19 cellular contexts compared by ENCODE assay signal in the genomic region with DNA sequence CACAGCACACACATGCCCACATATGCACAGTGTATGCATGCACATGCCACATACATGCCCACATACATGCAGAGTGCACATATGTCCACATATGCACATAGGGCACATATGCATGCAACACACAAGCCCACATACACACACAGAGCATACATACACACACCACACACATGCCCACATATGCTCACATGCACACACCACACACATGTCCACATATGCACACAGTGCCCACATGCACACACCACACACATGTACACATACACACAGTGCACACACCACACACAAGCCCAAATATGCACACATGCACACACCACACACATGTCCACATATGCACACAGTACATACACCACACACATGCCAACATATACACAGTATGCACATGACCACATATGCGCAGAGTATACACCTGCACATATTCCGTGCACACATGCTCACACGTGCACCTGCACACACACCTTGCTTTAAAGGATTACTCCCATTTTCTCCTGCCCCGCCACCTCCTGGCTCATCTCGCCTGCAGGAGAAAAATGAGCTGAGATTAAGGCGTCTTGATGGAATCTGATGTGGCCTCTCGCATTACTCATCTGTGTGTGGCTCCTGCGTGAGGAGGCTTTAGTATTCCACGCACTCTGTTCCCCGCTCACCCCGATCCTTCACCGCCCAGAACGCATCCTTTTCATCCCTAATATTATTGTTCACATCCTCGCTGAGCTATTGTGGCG.
DNase-seq lines count a peak whose midpoint lies in the region; ATAC-seq, FAIRE-seq and TF ChIP-seq lines count a peak whose summit lies in the region.
"Had no signal": no experiment of that assay in that cellular context is flagged by ENCODE, and none has a peak within 500 bp of the region (broad histone marks: within the 10 kb centered on the region; RNA-seq: fewer than 3 reads in every experiment).

No MANE protein-coding gene starts in this region.

- no peak overlapping the region for H3K9ac ChIP-seq in colonic mucosa (ENCODE audit: low read depth in 2 of 2, low read length in 2 of 2)

- H3K4me3 Mint-ChIP-seq in nephron progenitor cell = no peak overlapping the region

- H3K4me1 ChIP-seq in colonic mucosa = no peaks in the 10 kb centered on the region

- no peak overlapping the region for H3K27ac ChIP-seq in colonic mucosa
- H3K27ac ChIP-seq: 22Rv1 had no signal

- H3K27me3 Mint-ChIP-seq in nephron progenitor cell (ENCODE audit: low read depth, poor library complexity) = peaks cover 18% of the 10 kb centered on the region

- H3K4me3 ChIP-seq in bronchial epithelial cell (ENCODE audit: low read depth, low read length) (no peak overlapping the region), colonic mucosa (no peak overlapping the region)

- TF ChIP-seq CTCF in bronchial epithelial cell (IDR thresholded peaks at IDR 0.05; ENCODE audit: insufficient read depth, low read length, severe bottlenecking) (no peak), nephron progenitor cell (IDR thresholded peaks at IDR 0.05) (no peak), colonic mucosa (IDR thresholded peaks at IDR 0.05) (no peak)

- intact Hi-C loops in colonic mucosa (cut with DNase I) = no loop called here

- DNase-seq in NCI-H82 (lab: John Stamatoyannopoulos, UW) (peak; percentile 20), NCI-H82 treated with DMSO at 0.1 percent for 48 hours (lab: John Stamatoyannopoulos, UW; ENCODE audit: unreplicated experiment) (no peak), bronchial epithelial cell (ENCODE audit: low read depth) (no peak), nephron progenitor cell (no peak), COR-L47 (lab: John Stamatoyannopoulos, UW) (no peak), colonic mucosa (no peak)
- DNase-seq: DMS 273 treated with DMSO at 0.1 percent for 48 hours, DND-41, KG1, NCI-H1694 treated with DMSO at 0.1 percent for 48 hours, NCI-H2107, NCI-H510A, NCI-H748 treated with DMSO at 0.1 percent for 48 hours, OCI-M1, Right ventricle myocardium superior had no signal

- H3K36me3 Mint-ChIP-seq in nephron progenitor cell (ENCODE audit: low read depth) = no peaks in the 10 kb centered on the region

- H3K36me3 ChIP-seq in bronchial epithelial cell (ENCODE audit: control insufficient read depth, insufficient read depth, low read length) = no peaks in the 10 kb centered on the region
- H3K36me3 ChIP-seq in colonic mucosa = no peaks in the 10 kb centered on the region

- peaks cover 40% of the 10 kb centered on the region for H3K4me1 Mint-ChIP-seq in nephron progenitor cell

- FAIRE-seq in bronchial epithelial cell (lab: Jason Lieb, UNC) = peak; percentile 95

- H3K27me3 ChIP-seq in bronchial epithelial cell (ENCODE audit: control insufficient read depth, insufficient read depth, low read length) = no peaks in the 10 kb centered on the region
- no peaks in the 10 kb centered on the region for H3K27me3 ChIP-seq in colonic mucosa

- H3K9me3 Mint-ChIP-seq in nephron progenitor cell = no peaks in the 10 kb centered on the region

- H3K9me3 ChIP-seq in colonic mucosa = no peaks in the 10 kb centered on the region

- ATAC-seq in HG03196 (IDR thresholded peaks at IDR 0.05; ENCODE audit: unreplicated experiment) (no peak), GM19328 (IDR thresholded peaks at IDR 0.05; ENCODE audit: unreplicated experiment) (no peak)
- ATAC-seq: HCT116 had no signal

- peak overlapping the region; percentile 41 for H3K27ac Mint-ChIP-seq in nephron progenitor cell
